Comparison of ENCODE assay signal across 8 cellular contexts in the genomic region with DNA sequence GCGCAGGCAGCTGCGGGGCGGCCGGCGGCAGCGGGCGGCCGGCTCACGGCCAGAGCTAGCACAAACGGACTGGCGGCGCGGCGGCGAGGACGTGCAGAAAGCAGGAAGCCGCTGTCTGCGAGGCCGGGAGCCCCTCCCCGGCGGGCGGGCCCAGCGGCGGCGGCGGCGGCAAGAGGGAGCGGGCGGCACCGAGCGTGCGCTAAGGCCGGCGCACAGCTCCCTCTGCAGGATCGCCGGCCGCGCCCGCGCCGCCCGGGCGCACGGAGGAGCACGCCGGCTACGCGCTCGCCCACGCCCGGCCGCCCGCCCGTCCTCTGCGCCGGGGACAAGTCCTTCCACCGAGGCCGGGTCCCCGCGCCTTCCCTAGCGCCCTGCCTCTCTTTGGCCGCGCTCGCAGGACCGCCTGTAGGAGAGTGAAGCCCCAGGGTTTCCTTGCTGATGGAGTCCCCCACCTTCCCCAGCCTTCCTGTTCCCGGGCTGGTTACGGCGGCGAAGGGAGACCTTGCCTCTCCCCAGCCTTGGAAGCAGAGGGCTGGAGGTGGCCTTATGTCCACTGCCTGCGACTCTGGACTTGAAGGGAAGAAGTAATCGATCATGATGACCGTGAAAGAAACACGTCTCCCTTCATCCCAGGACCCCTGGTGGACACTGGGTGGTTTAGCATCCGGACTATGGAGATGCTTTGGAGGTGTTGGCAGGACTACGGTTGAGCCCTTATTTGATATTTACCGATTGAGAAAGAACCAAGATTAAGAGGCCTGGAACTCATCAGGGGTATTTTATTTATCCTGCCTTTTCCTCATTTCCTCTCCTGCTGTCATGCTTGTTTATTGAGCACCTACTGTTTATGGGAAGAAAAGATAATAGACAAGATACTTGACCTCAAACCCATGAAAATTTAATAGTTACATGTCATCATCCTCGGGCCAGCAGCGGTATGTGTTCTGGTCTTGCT. TPM values are rescaled to one million over a fixed set of nuclear protein-coding genes. Genes with fewer than 3 reads are reported as not detected.
DNase-seq lines count a peak whose midpoint lies in the region; ATAC-seq, FAIRE-seq and TF ChIP-seq lines count a peak whose summit lies in the region.

Gene PREP (minus strand): TSS at position 102 of the 955 bp plus-strand sequence. CDS start 191 bp downstream, outside the sequence.

- H3K4me3 ChIP-seq in heart left ventricle (peak within 1 kb of the TSS; percentile 70 to 100 (median 94)), upper lobe of left lung (peak within 1 kb of the TSS; percentile 92 to 98 (median 94))

- TF ChIP-seq EP300 in upper lobe of left lung (IDR thresholded peaks at IDR 0.05), result no peak

- peak; percentile 54 to 77 (median 68) for TF ChIP-seq CTCF in heart left ventricle (IDR thresholded peaks at IDR 0.05)
- peak; percentile 37 to 92 (median 77) for TF ChIP-seq CTCF in upper lobe of left lung (IDR thresholded peaks at IDR 0.05)

- peak; percentile 83 for DNase-seq in GM12891 (ENCODE audit: insufficient read length, low spot score)
- peak; percentile 82 for DNase-seq in NCI-H1105 (lab: John Stamatoyannopoulos, UW)
- peak; percentile 61 to 86 (median 76) for DNase-seq in T-cell
- DNase-seq in heart left ventricle, result peak; percentile 86 to 93 (median 91)
- DNase-seq in posterior vena cava (ENCODE audit: low spot score), result peak; percentile 97
- DNase-seq in upper lobe of left lung, result peak; percentile 90 to 98

- peak; percentile 89 for FAIRE-seq in GM12891 (lab: Jason Lieb, UNC)

- no peaks in the 10 kb centered on the region for H3K9me3 Mint-ChIP-seq in T-cell

- peak within 1 kb of the TSS; percentile 52 for H3K27ac ChIP-seq in adipose tissue (ENCODE audit: low read depth, low read length)
- peak within 1 kb of the TSS; percentile 51 to 91 (median 86) for H3K27ac ChIP-seq in heart left ventricle
- H3K27ac ChIP-seq in upper lobe of left lung, result peak within 1 kb of the TSS; percentile 76 to 92 (median 90)

- H3K27me3 ChIP-seq in heart left ventricle (no peaks in the 10 kb centered on the region), upper lobe of left lung (no peaks in the 10 kb centered on the region)

- ATAC-seq in HG02678 (IDR thresholded peaks at IDR 0.05; ENCODE audit: unreplicated experiment) (peak; percentile 93), T-cell (replicated peaks in 1 of 4) (peak; percentile 94 to 98 (median 96)), heart left ventricle (peak; percentile 76 to 98 (median 96)), upper lobe of left lung (ENCODE audit: low FRiP score in 2 of 2) (peak; percentile 94 to 98)

- peak within 1 kb of the TSS; percentile 82 to 90 (median 88) for H3K4me3 Mint-ChIP-seq in T-cell

- peaks cover 9 to 12% of the 10 kb centered on the region in 2 donors for H3K27me3 Mint-ChIP-seq in T-cell

- CTCF ChIA-PET in T-cell (lab: Charles Lee), result interaction anchor here (0.6 to 1.4 kb wide), 10 partner anchors 10 to 923 kb away, joined by 3 to 15 read pairs (median 3); no protein-coding TSS in a partner anchor

- H3K9me3 ChIP-seq in heart left ventricle, result no peaks in the 10 kb centered on the region
- no peaks in the 10 kb centered on the region for H3K9me3 ChIP-seq in upper lobe of left lung

- H3K4me1 Mint-ChIP-seq in T-cell, result peaks cover 49 to 56% (median 51%) of the 10 kb centered on the region in 3 donors

- WGBS in adipose tissue, 3 donors, result 1 to 2% (median 1%) methylated on average over 55 to 78 of the region's 78 CpGs
- WGBS in heart left ventricle, 4 donors, result 1 to 7% (median 2%) methylated on average over 29 to 78 of the region's 78 CpGs
- WGBS in upper lobe of left lung, 2 donors, result 2 to 16% methylated on average over 7 to 43 of the region's 78 CpGs

- POLR2A ChIA-PET in T-cell (lab: Charles Lee), result interaction anchor here in 1 of 2 donors (0.6 kb wide), 1 partner anchor 68 kb away, joined by 3 read pairs; no protein-coding TSS in a partner anchor

- H3K36me3 ChIP-seq in heart left ventricle (no peaks in the 10 kb centered on the region), upper lobe of left lung (no peaks in the 10 kb centered on the region)

- no peak for TF ChIP-seq POLR2A in GM12891 (IDR thresholded peaks at IDR 0.05; ENCODE audit: low read depth, low read length)
- TF ChIP-seq POLR2A in heart left ventricle (IDR thresholded peaks at IDR 0.05), result peak in 1 of 2 donors; percentile 74
- TF ChIP-seq POLR2A in upper lobe of left lung (IDR thresholded peaks at IDR 0.05), result peak in 3 of 4 donors; percentile 47 to 79 (median 77)

- no peaks in the 10 kb centered on the region for H3K36me3 Mint-ChIP-seq in T-cell

- intact Hi-C loops in heart left ventricle (cut with DNase I), result loop anchor here in 8 of 10 donors (1.0 to 5.0 kb wide), 6 partner anchors 86 to 316 kb away; a partner anchor contains a TSS
- intact Hi-C loops in posterior vena cava (cut with DNase I), result loop anchor here in 1 of 2 donors (10.0 kb wide), 2 partner anchors 258 to 318 kb away; no protein-coding TSS in a partner anchor

- H3K4me1 ChIP-seq in heart left ventricle, result peaks cover 0 to 43% (median 24%) of the 10 kb centered on the region in 12 donors
- peaks cover 26 to 30% (median 28%) of the 10 kb centered on the region in 4 donors for H3K4me1 ChIP-seq in upper lobe of left lung

- H3K27ac Mint-ChIP-seq in T-cell, result peak within 1 kb of the TSS; percentile 68 to 69

TF ChIP-seq in GM12891, 5 proteins besides CTCF, POLR2A, EP300 and RAD21:
- TF ChIP-seq PAX5 (IDR thresholded peaks at IDR 0.05; ENCODE audit: insufficient read depth, low read length, severe bottlenecking) (no peak), POU2F2 (IDR thresholded peaks at IDR 0.05; ENCODE audit: low read depth, low read length) (no peak), POLR2AphosphoS5 (IDR thresholded peaks at IDR 0.05; ENCODE audit: low read depth, low read length) (no peak)

RNA-seq across cellular contexts. Expression of gene PREP, which starts in this region (rescaled TPM):
- 13.7 TPM for polyA plus RNA-seq in GM12891 (2012; ENCODE audit: low read depth, missing spikeins)
- total RNA-seq in T-cell, result 10 to 100 TPM; 27.4 to 34.0 (median 30.7) TPM
- 10 to 100 TPM; 12.6 to 19.8 (median 18.8) TPM for polyA plus RNA-seq in adipose tissue
- 10 to 100 TPM; 15.8 to 35.9 (median 29.6) TPM for total RNA-seq in heart left ventricle
- polyA plus RNA-seq in heart left ventricle, result 10 to 100 TPM; 13.1 to 33.2 TPM
- total RNA-seq in posterior vena cava, result 10 to 100 TPM; 20.5 to 21.2 TPM
- 10 to 100 TPM; 12.1 to 31.0 (median 28.9) TPM for total RNA-seq in upper lobe of left lung

Comparison
In these comparisons a context has a peak if more than half of its experiments do, and no peak if none do; other contexts are left out.
1. Peak in every context shown above with its lines: DNase-seq, ATAC-seq, H3K4me3 ChIP-seq and H3K27ac ChIP-seq.